In genomic region chr12:104929368-104929767, GRCh38 we compare ENCODE assay signal across 14 cellular contexts.
"Had no signal": no experiment of that assay in that cellular context is flagged by ENCODE, and none has a peak within 500 bp of the region (broad histone marks: within the 10 kb centered on the region; RNA-seq: fewer than 3 reads in every experiment).

No MANE protein-coding gene starts in this region.

- H3K9me3 Mint-ChIP-seq: activated naive CD4-positive, alpha-beta T cell treated with anti-CD3 and anti-CD28 coated beads for 36 hours; naive B cell; T-helper 2 cell treated with Interferon-gamma antibody and Interleukin-4, amounts not matched to agents 5 μg/mL and 100 μg/mL, for 36 hours had no signal

- H3K36me3 Mint-ChIP-seq: naive B cell had no signal

- DNase-seq: activated CD4-positive, alpha-beta T cell treated with anti-CD3 and anti-CD28 coated beads, Interleukin-2, amount 50 U/mL, for 4 hours; activated CD8-positive, alpha-beta memory T cell treated with anti-CD3 and anti-CD28 coated beads, Interleukin-2, amount 50 U/mL, for 4 hours; activated naive CD4-positive, alpha-beta T cell treated with anti-CD3 and anti-CD28 coated beads for 36 hours; adrenal gland; dorsolateral prefrontal cortex; endodermal cell; gastrocnemius medialis; heart left ventricle; naive B cell; pancreas; sigmoid colon; stimulated activated CD4-positive, alpha-beta T cell treated with anti-CD3 and anti-CD28 coated beads, Interleukin-12 subunit alpha, Interleukin-12 subunit beta, amount 100 ng/mL, for 4 hours; stimulated activated CD4-positive, alpha-beta T cell treated with anti-CD3 and anti-CD28 coated beads, Interleukin-2, amount 100 ng/mL, for 24 hours had no signal

- H3K4me3 Mint-ChIP-seq: activated naive CD4-positive, alpha-beta T cell treated with anti-CD3 and anti-CD28 coated beads for 36 hours; endodermal cell; naive B cell; T-helper 2 cell treated with Interferon-gamma antibody and Interleukin-4, amounts not matched to agents 5 μg/mL and 100 μg/mL, for 36 hours had no signal

- H3K27me3 Mint-ChIP-seq: naive B cell had no signal

- FAIRE-seq: pancreas had no signal

- ATAC-seq: gastrocnemius medialis, heart left ventricle had no signal

- H3K4me1 Mint-ChIP-seq: naive B cell had no signal

- H3K27ac Mint-ChIP-seq: endodermal cell; naive B cell; T-helper 2 cell treated with Interferon-gamma antibody and Interleukin-4, amounts not matched to agents 5 μg/mL and 100 μg/mL, for 36 hours had no signal
